17 cellular contexts compared by ENCODE assay signal in the genomic region with DNA sequence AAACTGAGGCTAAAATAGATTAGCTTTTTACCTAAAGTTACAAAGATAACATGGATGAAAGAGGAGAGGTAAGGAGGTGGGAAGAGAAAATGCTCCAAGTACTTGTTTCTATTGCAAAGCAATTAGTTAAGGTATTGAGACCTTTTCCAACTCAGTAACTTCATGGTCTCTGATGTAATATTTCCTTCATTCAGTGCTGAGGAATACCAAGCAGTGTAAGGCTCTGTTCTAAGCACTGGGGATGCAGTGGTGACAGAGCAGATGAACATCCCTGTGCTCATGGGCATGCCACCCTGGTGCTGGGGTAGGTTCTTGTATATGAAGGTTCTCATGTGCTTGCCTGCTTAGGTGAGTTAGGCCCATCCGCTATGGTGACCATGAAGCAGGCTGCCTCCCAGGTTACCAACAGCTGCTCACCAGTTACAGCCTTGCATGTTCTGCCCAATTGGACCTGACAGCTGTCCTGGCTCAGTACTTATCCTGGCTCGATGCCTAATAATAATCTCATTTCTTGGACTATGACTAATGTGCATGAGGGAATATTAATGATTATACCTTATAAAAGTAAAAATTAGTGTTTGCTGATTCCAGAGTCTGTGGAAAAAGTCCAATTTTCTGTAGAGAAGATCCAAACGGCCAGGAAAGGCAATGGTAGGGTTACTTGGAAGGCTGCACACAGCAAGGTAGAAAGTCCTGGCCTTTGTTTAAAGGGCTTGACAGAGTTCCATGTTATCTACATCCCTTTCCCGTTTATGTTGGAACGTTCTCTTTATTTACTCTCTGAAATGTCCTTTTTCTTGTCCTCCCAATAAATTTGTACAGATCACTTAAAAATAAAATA. TPM values are rescaled to one million over a fixed set of nuclear protein-coding genes. Genes with fewer than 3 reads are reported as not detected.
DNase-seq lines count a peak whose midpoint lies in the region; ATAC-seq and TF ChIP-seq lines count a peak whose summit lies in the region.
"Had no signal": no experiment of that assay in that cellular context is flagged by ENCODE, and none has a peak within 500 bp of the region (broad histone marks: within the 10 kb centered on the region; RNA-seq: fewer than 3 reads in every experiment).

No MANE protein-coding gene starts in this region.

- H4K91ac ChIP-seq in trophoblast cell (ENCODE audit: low read depth, low read length), result no peak overlapping the region

- intact Hi-C loops in adrenal gland (cut with DNase I) (no loop called here), left cardiac atrium (cut with DNase I) (no loop called here), left colon (cut with DNase I, micrococcal nuclease) (no loop called here)

- H3K79me1 ChIP-seq in trophoblast cell (ENCODE audit: low read length), result no peaks in the 10 kb centered on the region

- no peaks in the 10 kb centered on the region for H3K27me3 ChIP-seq in ACC112 (ENCODE audit: insufficient read depth, low read length)
- H3K27me3 ChIP-seq in adrenal gland, result no peaks in the 10 kb centered on the region
- H3K27me3 ChIP-seq in trophoblast cell (ENCODE audit: insufficient read depth, low read length), result no peaks in the 10 kb centered on the region
- H3K27me3 ChIP-seq: left lung, testis had no signal

- H3K4me1 ChIP-seq in ACC112 (ENCODE audit: control insufficient read depth, insufficient read depth, low read length, unreplicated experiment) (peaks cover 50% of the 10 kb centered on the region), adrenal gland (replicated peaks in 1 of 2) (peaks cover 53 to 73% of the 10 kb centered on the region in 2 donors), trophoblast cell (ENCODE audit: control insufficient read depth in 1 of 2, insufficient read depth in 2 of 2, low read length in 2 of 2) (peaks cover 3 to 9% of the 10 kb centered on the region in 2 experiments)

- H4K12ac ChIP-seq in trophoblast cell (ENCODE audit: low read depth, low read length), result no peak overlapping the region

- WGBS in adrenal gland, 4 donors, result 24 to 37% (median 31%) methylated on average over 5 of the region's 5 CpGs
- WGBS in trophoblast cell (ENCODE audit: extremely low coverage, insufficient coverage, insufficient read length), result no CpG with 5 or more reads among the region's 5 CpGs

- H3K36me3 ChIP-seq in ACC112 (ENCODE audit: insufficient read depth, low read length), result no peaks in the 10 kb centered on the region
- H3K36me3 ChIP-seq in adrenal gland (replicated peaks in 1 of 2), result no peaks in the 10 kb centered on the region
- peaks cover 7 to 18% of the 10 kb centered on the region in 2 experiments for H3K36me3 ChIP-seq in trophoblast cell (ENCODE audit: control insufficient read depth in 1 of 2, insufficient read depth in 2 of 2, low read length in 2 of 2)
- H3K36me3 ChIP-seq: left lung had no signal

- H2BK5ac ChIP-seq in trophoblast cell (ENCODE audit: low read depth, low read length, poor library complexity), result no peak overlapping the region

- TF ChIP-seq POLR2A in adrenal gland (IDR thresholded peaks at IDR 0.05), result no peak

- H3K27ac ChIP-seq in ACC112 (ENCODE audit: low read depth, low read length) (peak overlapping the region; percentile 97), adrenal gland (peak overlapping the region in 3 of 5 donors; percentile 55 to 77 (median 75)), trophoblast cell (ENCODE audit: low read depth, low read length) (no peak overlapping the region)
- H3K27ac ChIP-seq: parathyroid adenoma had no signal

- no peak overlapping the region for H2AFZ ChIP-seq in ACC112 (ENCODE audit: low read length, unreplicated experiment)
- peak overlapping the region; percentile 2 for H2AFZ ChIP-seq in trophoblast cell (ENCODE audit: insufficient read depth, low read length, poor library complexity)
- H2AFZ ChIP-seq: parathyroid adenoma had no signal

- H3K9me3 ChIP-seq in adrenal gland (replicated peaks in 1 of 3) (no peaks in the 10 kb centered on the region), trophoblast cell (ENCODE audit: insufficient read depth, low read depth, low read length) (no peaks in the 10 kb centered on the region)
- H3K9me3 ChIP-seq: left lung, testis had no signal

- H2BK120ac ChIP-seq in trophoblast cell (ENCODE audit: insufficient read depth, low read length, poor library complexity), result no peak overlapping the region

- peak overlapping the region; percentile 88 for H3K4ac ChIP-seq in trophoblast cell (ENCODE audit: low read depth, low read length)

- no peak overlapping the region for H3K14ac ChIP-seq in trophoblast cell (ENCODE audit: low read length)

- ATAC-seq in left cardiac atrium (peak; percentile 53 to 56), GM21360 (IDR thresholded peaks at IDR 0.05; ENCODE audit: unreplicated experiment) (no peak), left colon (no peak), HG02610 (IDR thresholded peaks at IDR 0.05; ENCODE audit: unreplicated experiment) (no peak)
- ATAC-seq: left lung, T-cell had no signal

- H3K4me3 ChIP-seq in ACC112 (ENCODE audit: low read depth, low read length) (no peak overlapping the region), adrenal gland (no peak overlapping the region), trophoblast cell (ENCODE audit: low read depth, low read length) (no peak overlapping the region)
- H3K4me3 ChIP-seq: left lung, testis had no signal

- no peak overlapping the region for H3K4me2 ChIP-seq in trophoblast cell (ENCODE audit: low read length)

- no peak for TF ChIP-seq CTCF in adrenal gland (IDR thresholded peaks at IDR 0.05)

- H3K9ac ChIP-seq in trophoblast cell (ENCODE audit: low read length), result no peak overlapping the region
- H3K9ac ChIP-seq: parathyroid adenoma had no signal

- no peak overlapping the region for H2AK5ac ChIP-seq in trophoblast cell (ENCODE audit: low read length)

- no peak overlapping the region for H3K18ac ChIP-seq in trophoblast cell (ENCODE audit: low read length)

- peak in 5 of 7 donors; percentile 53 to 76 (median 54) for DNase-seq in adrenal gland
- no peak for DNase-seq in left cardiac atrium
- no peak for DNase-seq in trophoblast cell
- no peak for DNase-seq in left colon
- no peak for DNase-seq in H4 (ENCODE audit: low spot score)
- DNase-seq: ACHN; activated CD4-positive, alpha-beta T cell treated with anti-CD3 and anti-CD28 coated beads, Interleukin-2, amount 10 ng/mL, durations not matched to agents 24 days and 14 days; central memory CD4-positive, alpha-beta T cell; DND-41; left lung; NCI-H187; T-cell; testis had no signal

- H4K8ac ChIP-seq in trophoblast cell (ENCODE audit: low read depth, low read length), result no peak overlapping the region

- H2BK12ac ChIP-seq in trophoblast cell (ENCODE audit: low read length), result no peak overlapping the region

- no peak overlapping the region for H3K23ac ChIP-seq in trophoblast cell (ENCODE audit: low read length)

- H3K79me2 ChIP-seq in ACC112 (ENCODE audit: control insufficient read depth, insufficient read depth, low read length, unreplicated experiment) (peaks cover 67% of the 10 kb centered on the region), trophoblast cell (ENCODE audit: control insufficient read depth, insufficient read depth, low read length, poor library complexity) (peaks cover 13% of the 10 kb centered on the region)
- H3K79me2 ChIP-seq: parathyroid adenoma had no signal

RNA-seq across cellular contexts. Expression of a gene that starts 48.3 kb away (rescaled TPM):
- 10 to 100 TPM; 20.8 to 35.6 (median 28.0) TPM for total RNA-seq in adrenal gland
- polyA plus RNA-seq in adrenal gland, result 10 to 100 TPM in 2 of 3 donors, 1 to 10 TPM in 1; 9.8 to 10.5 (median 10.2) TPM
- 10 to 100 TPM; 19.3 to 30.9 TPM for total RNA-seq in left cardiac atrium
- 33.1 and 34.6 TPM in 2 replicates for polyA plus RNA-seq in trophoblast cell (2013)
- 10 to 100 TPM in 1 of 2 donors, 1 to 10 TPM in 1; 7.5 to 14.8 TPM for total RNA-seq in left colon
- total RNA-seq in H4 (2014; rRNA removed; shearing (Covaris generic)), result 2.7 and 3.9 TPM in 2 replicates

Comparison
In these comparisons a context has a peak if more than half of its experiments do, and no peak if none do; other contexts are left out.
1. DNase-seq: peak in adrenal gland (5 of 7); none in left cardiac atrium (single experiment), trophoblast cell (0 of 2), left colon (0 of 2) and H4 (single experiment).
2. ATAC-seq: peak in left cardiac atrium (2 of 2); none in GM21360 (single experiment), left colon (single experiment) and HG02610 (single experiment).